In the genomic region with DNA sequence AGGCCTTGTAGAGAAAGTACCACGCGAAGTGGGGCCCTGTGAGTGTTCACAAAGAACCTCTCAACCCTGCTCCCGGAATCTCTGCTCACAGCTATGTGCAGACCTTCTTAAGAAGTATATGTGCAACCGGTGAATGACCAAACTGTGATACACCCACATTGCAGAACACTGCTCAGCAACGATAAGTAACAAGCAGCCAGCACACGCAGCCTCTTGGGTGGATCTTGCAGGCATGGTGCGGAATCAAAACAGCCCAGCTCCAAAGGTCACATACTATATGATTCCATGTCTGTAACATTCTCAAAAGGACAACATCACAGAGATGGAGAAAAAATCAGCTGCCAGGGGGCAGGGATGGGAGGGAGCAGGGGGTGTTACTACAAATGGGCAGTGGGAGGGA, we compare ENCODE assay signal across 17 cellular contexts.
"Had no signal": no experiment of that assay in that cellular context is flagged by ENCODE, and none has a peak within 500 bp of the region (broad histone marks: within the 10 kb centered on the region; RNA-seq: fewer than 3 reads in every experiment).

No MANE protein-coding gene starts in this region.

- DNase-seq: KBM-7, MG63, NCI-H1092, NCI-H1105 treated with DMSO at 0.1 percent for 48 hours, NCI-H1417 treated with DMSO at 0.1 percent for 48 hours, NCI-H146, NCI-H1694 treated with DMSO at 0.1 percent for 48 hours, NCI-H1930, NCI-H2081, NCI-H2107, NCI-H2227 treated with DMSO at 0.1 percent for 48 hours, NCI-H524, NCI-H526 treated with DMSO at 0.1 percent for 48 hours, NCI-H774, RPMI8226, SHP77, SK-N-SH had no signal

- H3K9me3 ChIP-seq: MG63, SK-N-SH had no signal

- H3K9me2 ChIP-seq: SK-N-SH had no signal

- H3K4me2 ChIP-seq: SK-N-SH had no signal

- H3K27me3 ChIP-seq: MG63 had no signal

- H3K4me3 ChIP-seq: MG63 had no signal
